ENCODE assay signal across 28 cellular contexts in genomic region chr11:35763301-35763700, GRCh38.
DNase-seq lines count a peak whose midpoint lies in the region; ATAC-seq, FAIRE-seq and TF ChIP-seq lines count a peak whose summit lies in the region.
"Had no signal": no experiment of that assay in that cellular context is flagged by ENCODE, and none has a peak within 500 bp of the region (broad histone marks: within the 10 kb centered on the region; RNA-seq: fewer than 3 reads in every experiment).

No MANE protein-coding gene starts in this region.

- H3K4me3 ChIP-seq in LNCaP clone FGC (ENCODE audit: low read depth, low read length) (no peak overlapping the region), HepG2 (replicated peaks in 1 of 3; ENCODE audit: insufficient read depth in 1 of 3, low read depth in 2 of 3, low read length in 3 of 3) (no peak overlapping the region), right lobe of liver (no peak overlapping the region), pancreas (no peak overlapping the region), adrenal gland (no peak overlapping the region)
- H3K4me3 ChIP-seq: BLaER1, GM12878 had no signal

- CTCF ChIA-PET in HepG2 (lab: Yijun Ruan, JAX; ENCODE audit: low intra/inter-chr PET ratio, low total read pairs) = no interaction called here
- CTCF ChIA-PET in activated CD4-positive, alpha-beta memory T cell treated with anti-CD3 and anti-CD28 coated beads, Interleukin-2, amount 10 ng/mL, durations not matched to agents 7 days and 5 days (lab: Charles Lee) = no interaction called here

- in situ Hi-C loops in HepG2 (cut with HindIII; ENCODE audit: extremely low pct_ligation_motif_present, low pct_unique_long_range_greater_than_20kb) = no loop called here

- TF ChIP-seq RAD21 in HepG2 (CRISPR knock-in tag; IDR thresholded peaks at IDR 0.05) = no peak

- no peak overlapping the region for H3K27ac Mint-ChIP-seq in activated CD4-positive, alpha-beta memory T cell treated with anti-CD3 and anti-CD28 coated beads, Interleukin-2, amount 10 ng/mL, durations not matched to agents 7 days and 5 days
- H3K27ac Mint-ChIP-seq: CD14-positive monocyte; CD4-positive, CD25-positive, alpha-beta regulatory T cell had no signal

- H3K4me1 Mint-ChIP-seq in activated CD4-positive, alpha-beta memory T cell treated with anti-CD3 and anti-CD28 coated beads, Interleukin-2, amount 10 ng/mL, durations not matched to agents 7 days and 5 days = no peaks in the 10 kb centered on the region
- H3K4me1 Mint-ChIP-seq: CD14-positive monocyte had no signal

- H3K9me3 Mint-ChIP-seq in activated CD4-positive, alpha-beta memory T cell treated with anti-CD3 and anti-CD28 coated beads, Interleukin-2, amount 10 ng/mL, durations not matched to agents 7 days and 5 days = peaks cover 3% of the 10 kb centered on the region
- H3K9me3 Mint-ChIP-seq: CD14-positive monocyte had no signal

- no peaks in the 10 kb centered on the region for H3K27me3 ChIP-seq in HepG2 (ENCODE audit: control insufficient read depth in 1 of 2, insufficient read depth in 2 of 2, low read length in 2 of 2)
- H3K27me3 ChIP-seq in right lobe of liver = no peaks in the 10 kb centered on the region
- no peaks in the 10 kb centered on the region for H3K27me3 ChIP-seq in pancreas
- no peaks in the 10 kb centered on the region for H3K27me3 ChIP-seq in adrenal gland
- H3K27me3 ChIP-seq: BE2C, BLaER1 had no signal

- no peak overlapping the region for H3K4me3 Mint-ChIP-seq in activated CD4-positive, alpha-beta memory T cell treated with anti-CD3 and anti-CD28 coated beads, Interleukin-2, amount 10 ng/mL, durations not matched to agents 7 days and 5 days
- H3K4me3 Mint-ChIP-seq: CD14-positive monocyte; CD4-positive, alpha-beta memory T cell; CD4-positive, CD25-positive, alpha-beta regulatory T cell had no signal

- POLR2A ChIA-PET in HepG2 (lab: Yijun Ruan, JAX) = no interaction called here
- POLR2A ChIA-PET in activated CD4-positive, alpha-beta memory T cell treated with anti-CD3 and anti-CD28 coated beads, Interleukin-2, amount 10 ng/mL, durations not matched to agents 7 days and 5 days (lab: Charles Lee) = no interaction called here

- ATAC-seq in HepG2 (no peak), right lobe of liver (peak; percentile 74 to 87 (median 76)), pancreas (peak; percentile 50 to 85 (median 65)), HG03460 (IDR thresholded peaks at IDR 0.05; ENCODE audit: unreplicated experiment) (no peak)
- ATAC-seq: GM12878 had no signal

- no peaks in the 10 kb centered on the region for H3K27me3 Mint-ChIP-seq in activated CD4-positive, alpha-beta memory T cell treated with anti-CD3 and anti-CD28 coated beads, Interleukin-2, amount 10 ng/mL, durations not matched to agents 7 days and 5 days
- H3K27me3 Mint-ChIP-seq: CD4-positive, alpha-beta memory T cell; CD4-positive, CD25-positive, alpha-beta regulatory T cell; CD8-positive, alpha-beta memory T cell had no signal

- intact Hi-C loops in HepG2 (cut with micrococcal nuclease; ENCODE audit: unreplicated experiment) (no loop called here), right lobe of liver (cut with DNase I) (no loop called here), pancreas (cut with DNase I) (no loop called here), adrenal gland (cut with DNase I) (no loop called here)

- peak; percentile 23 for DNase-seq in LNCaP clone FGC (ENCODE audit: low read depth)
- DNase-seq in HepG2 (ENCODE audit: low spot score) = no peak
- DNase-seq in right lobe of liver = no peak
- no peak for DNase-seq in pancreas
- DNase-seq in adrenal gland = no peak
- DNase-seq in activated CD4-positive, alpha-beta memory T cell treated with anti-CD3 and anti-CD28 coated beads, Interleukin-2, amount 10 ng/mL, durations not matched to agents 7 days and 5 days = no peak
- DNase-seq in activated CD4-positive, alpha-beta T cell treated with anti-CD3 and anti-CD28 coated beads, Interleukin-2, amount 50 U/mL, for 48 hours = no peak
- DNase-seq: 8988T; ACHN; BE2C; C1 segment of cervical spinal cord; CD4-positive, alpha-beta memory T cell; CD4-positive, CD25-positive, alpha-beta regulatory T cell; CD8-positive, alpha-beta memory T cell; COR-L47; DMS 273 treated with DMSO at 0.1 percent for 48 hours; DMS153; DMS53; DMS79; DND-41; GDM1 had no signal

- TF ChIP-seq EP300 in HepG2 (IDR thresholded peaks at IDR 0.05; ENCODE audit: low read depth in 2 of 2, low read length in 2 of 2) (no peak), HepG2 (CRISPR knock-in tag; IDR thresholded peaks at IDR 0.05; ENCODE audit: borderline replicate concordance) (no peak)

- H3K9me3 ChIP-seq in HepG2 (ENCODE audit: low read length) = no peaks in the 10 kb centered on the region
- no peaks in the 10 kb centered on the region for H3K9me3 ChIP-seq in right lobe of liver
- no peaks in the 10 kb centered on the region for H3K9me3 ChIP-seq in pancreas
- no peaks in the 10 kb centered on the region for H3K9me3 ChIP-seq in adrenal gland (replicated peaks in 1 of 3)
- H3K9me3 ChIP-seq: BE2C, BLaER1 had no signal

- no TSS peak for BruUV-seq in HepG2 (replicated peaks; lab: Mats Ljungman, UMichigan)

- H3K79me2 ChIP-seq in HepG2 (ENCODE audit: insufficient read depth, low read length) = no peaks in the 10 kb centered on the region

- no peak for TF ChIP-seq CTCF in LNCaP clone FGC (IDR thresholded peaks at IDR 0.05; ENCODE audit: control insufficient read depth, extremely low read depth, insufficient read depth)
- no peak for TF ChIP-seq CTCF in HepG2 (CRISPR knock-in tag; IDR thresholded peaks at IDR 0.05)
- no peak for TF ChIP-seq CTCF in right lobe of liver (IDR thresholded peaks at IDR 0.05)
- no peak for TF ChIP-seq CTCF in pancreas (IDR thresholded peaks at IDR 0.05)
- TF ChIP-seq CTCF in adrenal gland (IDR thresholded peaks at IDR 0.05) = no peak

- H3K4me2 ChIP-seq in HepG2 (ENCODE audit: low read depth, low read length) = peak overlapping the region; percentile 14; the same call in 1 of the 2 replicates
- H3K4me2 ChIP-seq: BLaER1 had no signal

- no peak overlapping the region for H2AFZ ChIP-seq in HepG2 (ENCODE audit: low read length)

- peaks cover 46% of the 10 kb centered on the region for H3K4me1 ChIP-seq in HepG2 (ENCODE audit: insufficient read depth, low read length)
- H3K4me1 ChIP-seq in right lobe of liver = peaks cover 0 to 39% (median 19%) of the 10 kb centered on the region in 4 donors
- peaks cover 21 to 34% (median 32%) of the 10 kb centered on the region in 3 donors for H3K4me1 ChIP-seq in pancreas
- H3K4me1 ChIP-seq in adrenal gland (replicated peaks in 1 of 2) = peaks cover 0 to 6% of the 10 kb centered on the region in 2 donors
- H3K4me1 ChIP-seq: BE2C had no signal

- H3K36me3 Mint-ChIP-seq in activated CD4-positive, alpha-beta memory T cell treated with anti-CD3 and anti-CD28 coated beads, Interleukin-2, amount 10 ng/mL, durations not matched to agents 7 days and 5 days (ENCODE audit: low read depth) = peaks cover 4% of the 10 kb centered on the region

- WGBS in HepG2 (ENCODE audit: low lambda C conversion rate) = 94% methylated on average over 1 of the region's 1 CpG
- WGBS in right lobe of liver (ENCODE audit: insufficient coverage, low coverage, low lambda C conversion rate, missing lambda C conversion rate) = 64% methylated on average over 1 of the region's 1 CpG
- 58 to 63% methylated on average over 1 of the region's 1 CpG for WGBS in pancreas, 2 donors
- WGBS in adrenal gland, 4 donors = 88 to 100% (median 96%) methylated on average over 1 of the region's 1 CpG

- H4K20me1 ChIP-seq in HepG2 (ENCODE audit: insufficient read depth, low read length) = no peaks in the 10 kb centered on the region

- H3K36me3 ChIP-seq in HepG2 (replicated peaks in 1 of 2; ENCODE audit: control insufficient read depth in 1 of 2, insufficient read depth in 2 of 2, low read length in 2 of 2) (no peaks in the 10 kb centered on the region; a peak in 2 of 5 replicates), right lobe of liver (no peaks in the 10 kb centered on the region), pancreas (no peaks in the 10 kb centered on the region), adrenal gland (replicated peaks in 1 of 2) (no peaks in the 10 kb centered on the region)
- H3K36me3 ChIP-seq: BE2C had no signal

- TF ChIP-seq POLR2A in HepG2 (IDR thresholded peaks at IDR 0.05; ENCODE audit: insufficient read depth in 1 of 2, low read depth in 2 of 2, low read length in 2 of 2) = no peak
- no peak for TF ChIP-seq POLR2A in right lobe of liver (IDR thresholded peaks at IDR 0.05)
- no peak for TF ChIP-seq POLR2A in adrenal gland (IDR thresholded peaks at IDR 0.05)

- no peak for FAIRE-seq in HepG2 (lab: Jason Lieb, UNC)
- FAIRE-seq in pancreas (lab: Jason Lieb, UNC) = no peak
- FAIRE-seq: A204.1, GM12878, GM12892, GM18507 had no signal

- no peak overlapping the region for H3K9ac ChIP-seq in HepG2 (ENCODE audit: insufficient read depth, low read depth, low read length)
- H3K9ac ChIP-seq: BLaER1 had no signal

- H3K27ac ChIP-seq in HepG2 (ENCODE audit: extremely low read length, insufficient read depth, low read length) = no peak overlapping the region
- peak overlapping the region; percentile 50 to 66 (median 61) for H3K27ac ChIP-seq in right lobe of liver
- no peak overlapping the region for H3K27ac ChIP-seq in pancreas
- no peak overlapping the region for H3K27ac ChIP-seq in adrenal gland
- H3K27ac ChIP-seq: BLaER1 had no signal

TF ChIP-seq in HepG2, 621 proteins besides CTCF, POLR2A, EP300 and RAD21 (continues in another document):
- TF ChIP-seq HNF4A (CRISPR knock-in tag; IDR thresholded peaks at IDR 0.05) (peak; percentile 10; the same call in 1 of the 2 replicates), PAXIP1 (CRISPR knock-in tag; conservative IDR thresholded peaks at IDR 0.05) (0 out of 2 replicates have a peak, but pooled peaks have one; percentile 25)

Comparison
In these comparisons a context has a peak if more than half of its experiments do, and no peak if none do; other contexts are left out.
1. ATAC-seq: peak in right lobe of liver (4 of 4) and pancreas (4 of 4); none in HepG2 (single experiment) and HG03460 (single experiment).
2. H3K27ac ChIP-seq: peak in right lobe of liver (3 of 3); none in HepG2 (single experiment), pancreas (0 of 4) and adrenal gland (0 of 5).